ENCODE assay signal across 9 cellular contexts in genomic region chr19:6425732-6426686, GRCh38. TPM values are rescaled to one million over a fixed set of nuclear protein-coding genes. Genes with fewer than 3 reads are reported as not detected.
DNase-seq lines count a peak whose midpoint lies in the region; ATAC-seq and TF ChIP-seq lines count a peak whose summit lies in the region.
"Had no signal": no experiment of that assay in that cellular context is flagged by ENCODE, and none has a peak within 500 bp of the region (broad histone marks: within the 10 kb centered on the region; RNA-seq: fewer than 3 reads in every experiment).

No MANE protein-coding gene starts in this region.

- POLR2A ChIA-PET in activated CD4-positive, alpha-beta T cell treated with anti-CD3 and anti-CD28 coated beads, Interleukin-2, amount 10 ng/mL, durations not matched to agents 7 days and 5 days (lab: Charles Lee): no interaction called here

- peaks cover 6% of the 10 kb centered on the region for H3K36me3 ChIP-seq in cardiac muscle cell
- peaks cover 24% of the 10 kb centered on the region for H3K36me3 ChIP-seq in iPS-20b (ENCODE audit: insufficient read depth, low read depth, low read length)
- no peaks in the 10 kb centered on the region for H3K36me3 ChIP-seq in testis (ENCODE audit: low read depth, missing control alignments)

- CTCF ChIA-PET in activated CD4-positive, alpha-beta T cell treated with anti-CD3 and anti-CD28 coated beads, Interleukin-2, amount 10 ng/mL, durations not matched to agents 7 days and 5 days (lab: Charles Lee): interaction anchor here (0.6 to 1.1 kb wide), 8 partner anchors 22 to 1230 kb away, joined by 3 to 4 read pairs (median 3); partner anchors contain the start of gene GTF2F1

- intact Hi-C loops in Right ventricle myocardium superior (cut with DNase I) (no loop called here), testis (cut with DNase I; ENCODE audit: low total_unique reads) (loop anchor here (5.0 kb wide), 1 partner anchor 34 kb away; the partner anchor contains the start of gene GTF2F1)

- H3K4me1 Mint-ChIP-seq in activated CD4-positive, alpha-beta T cell treated with anti-CD3 and anti-CD28 coated beads, Interleukin-2, amount 10 ng/mL, durations not matched to agents 7 days and 5 days: peaks cover 41% of the 10 kb centered on the region

- WGBS in testis, 2 donors: 72 to 73% methylated on average over 21 to 23 of the region's 23 CpGs

- DNase-seq in cardiac muscle cell (ENCODE audit: low read depth in 1 of 2, low spot score in 1 of 2): no peak
- DNase-seq in Right ventricle myocardium superior: no peak
- DNase-seq in activated CD4-positive, alpha-beta T cell treated with anti-CD3 and anti-CD28 coated beads, Interleukin-2, amount 10 ng/mL, durations not matched to agents 7 days and 5 days: no peak
- DNase-seq in testis: no peak
- DNase-seq in amniotic stem cell (lab: John Stamatoyannopoulos, UW): no peak
- no peak for DNase-seq in OCI-M2 (lab: John Stamatoyannopoulos, UW; ENCODE audit: unreplicated experiment)
- DNase-seq in NOMO-1 treated with dmso at 0.1 percent for 144 hours (lab: John Stamatoyannopoulos, UW; ENCODE audit: unreplicated experiment): no peak

- H3K27ac Mint-ChIP-seq in activated CD4-positive, alpha-beta T cell treated with anti-CD3 and anti-CD28 coated beads, Interleukin-2, amount 10 ng/mL, durations not matched to agents 7 days and 5 days: peak overlapping the region; percentile 94

- H3K4me3 ChIP-seq in cardiac muscle cell (no peak overlapping the region), iPS-20b (ENCODE audit: low read length) (peak overlapping the region; percentile 35; the same call in 1 of the 2 replicates), testis (peak overlapping the region in 1 of 2 donors; percentile 44)

- no peaks in the 10 kb centered on the region for H3K9me3 ChIP-seq in cardiac muscle cell (ENCODE audit: low read depth)
- H3K9me3 ChIP-seq in iPS-20b (ENCODE audit: insufficient read depth, low read depth, low read length): peaks cover 6% of the 10 kb centered on the region; the same call in 1 of the 2 replicates
- no peaks in the 10 kb centered on the region for H3K9me3 ChIP-seq in testis

- H3K4me1 ChIP-seq in cardiac muscle cell (ENCODE audit: low read depth) (peaks cover 11% of the 10 kb centered on the region), iPS-20b (ENCODE audit: insufficient read depth, low read length) (0 out of 2 replicates have a peak, but pooled peaks cover 2% of the 10 kb centered on the region), testis (peaks cover 16% of the 10 kb centered on the region)

- H3K9me3 Mint-ChIP-seq in activated CD4-positive, alpha-beta T cell treated with anti-CD3 and anti-CD28 coated beads, Interleukin-2, amount 10 ng/mL, durations not matched to agents 7 days and 5 days: no peaks in the 10 kb centered on the region

- TF ChIP-seq CTCF in cardiac muscle cell (IDR thresholded peaks at IDR 0.05; ENCODE audit: low read depth, low read length) (no peak), testis (IDR thresholded peaks at IDR 0.05) (peak in 1 of 3 experiments; percentile 11)

- H3K4me3 Mint-ChIP-seq in activated CD4-positive, alpha-beta T cell treated with anti-CD3 and anti-CD28 coated beads, Interleukin-2, amount 10 ng/mL, durations not matched to agents 7 days and 5 days: peak overlapping the region; percentile 73

- no peaks in the 10 kb centered on the region for H3K27me3 Mint-ChIP-seq in activated CD4-positive, alpha-beta T cell treated with anti-CD3 and anti-CD28 coated beads, Interleukin-2, amount 10 ng/mL, durations not matched to agents 7 days and 5 days

- H3K27me3 ChIP-seq in cardiac muscle cell (peaks cover 9% of the 10 kb centered on the region), iPS-20b (ENCODE audit: insufficient read depth, low read length) (peaks cover 12% of the 10 kb centered on the region), testis (no peaks in the 10 kb centered on the region)

- H3K27ac ChIP-seq in cardiac muscle cell (peak overlapping the region; percentile 88), iPS-20b (ENCODE audit: low read length) (no peak overlapping the region), testis (peak overlapping the region; percentile 53 to 87)

- peak overlapping the region; percentile 44; the same call in 1 of the 2 replicates for H3K9ac ChIP-seq in iPS-20b (ENCODE audit: low read depth, low read length)

- ATAC-seq in Right ventricle myocardium superior (ENCODE audit: poor library complexity): no peak

- H3K36me3 Mint-ChIP-seq in activated CD4-positive, alpha-beta T cell treated with anti-CD3 and anti-CD28 coated beads, Interleukin-2, amount 10 ng/mL, durations not matched to agents 7 days and 5 days (ENCODE audit: low read depth): peaks cover 13% of the 10 kb centered on the region

- TF ChIP-seq POLR2A in testis (IDR thresholded peaks at IDR 0.05): no peak

RNA-seq across cellular contexts. Expression of gene KHSRP, which starts 1.4 kb away (rescaled TPM):
- total RNA-seq in cardiac muscle cell: 237 and 320 TPM in 2 replicates
- polyA plus RNA-seq in cardiac muscle cell: 262 and 350 TPM in 2 replicates
- total RNA-seq in Right ventricle myocardium superior: 80.8 TPM
- total RNA-seq in activated CD4-positive, alpha-beta T cell treated with anti-CD3 and anti-CD28 coated beads, Interleukin-2, amount 10 ng/mL, durations not matched to agents 7 days and 5 days: 100 to 1,000 TPM; 301 to 308 TPM
- 100 to 1,000 TPM; 279 to 336 TPM for total RNA-seq in testis
- 358 TPM for polyA plus RNA-seq in testis (ENCODE audit: insufficient read depth, low read depth, low replicate concordance)

RNA-seq across cellular contexts. Expression of gene SLC25A41, which starts 7.6 kb away (rescaled TPM):
- total RNA-seq in cardiac muscle cell (1.0 and 1.9 TPM in 2 replicates), Right ventricle myocardium superior (not detected), testis (1 to 10 TPM; 3.2 to 3.9 TPM)
- polyA plus RNA-seq in cardiac muscle cell (0.96 and 1.7 TPM in 2 replicates), testis (ENCODE audit: insufficient read depth, low read depth, low replicate concordance) (7.6 TPM)
- total RNA-seq in activated CD4-positive, alpha-beta T cell treated with anti-CD3 and anti-CD28 coated beads, Interleukin-2, amount 10 ng/mL, durations not matched to agents 7 days and 5 days: under 1 TPM; 0.42 to 0.55 TPM
- total RNA-seq: subcutaneous adipose tissue had no signal

RNA-seq across cellular contexts. Expression of gene GTF2F1, which starts 33.0 kb away (rescaled TPM):
- 81.3 and 96.7 TPM in 2 replicates for total RNA-seq in cardiac muscle cell
- polyA plus RNA-seq in cardiac muscle cell: 37.7 and 43.0 TPM in 2 replicates
- total RNA-seq in Right ventricle myocardium superior: 30.5 TPM
- 10 to 100 TPM; 61.4 to 67.7 TPM for total RNA-seq in activated CD4-positive, alpha-beta T cell treated with anti-CD3 and anti-CD28 coated beads, Interleukin-2, amount 10 ng/mL, durations not matched to agents 7 days and 5 days
- total RNA-seq in testis: 10 to 100 TPM; 78.1 to 81.1 TPM
- 122 TPM for polyA plus RNA-seq in testis (ENCODE audit: insufficient read depth, low read depth, low replicate concordance)

RNA-seq across cellular contexts. Expression of gene SLC25A23, which starts 33.6 kb away (rescaled TPM):
- total RNA-seq in cardiac muscle cell (157 and 207 TPM in 2 replicates), Right ventricle myocardium superior (87.0 TPM), testis (10 to 100 TPM; 34.3 to 38.5 TPM)
- polyA plus RNA-seq in cardiac muscle cell (125 and 143 TPM in 2 replicates), testis (ENCODE audit: insufficient read depth, low read depth, low replicate concordance) (26.9 TPM)
- total RNA-seq in activated CD4-positive, alpha-beta T cell treated with anti-CD3 and anti-CD28 coated beads, Interleukin-2, amount 10 ng/mL, durations not matched to agents 7 days and 5 days: 10 to 100 TPM; 19.4 to 24.8 TPM

RNA-seq across cellular contexts. Expression of gene CRB3, which starts 38.1 kb away (rescaled TPM):
- total RNA-seq in cardiac muscle cell: 0.99 and 2.9 TPM in 2 replicates
- 1.1 and 2.6 TPM in 2 replicates for polyA plus RNA-seq in cardiac muscle cell
- total RNA-seq in Right ventricle myocardium superior: not detected
- total RNA-seq in activated CD4-positive, alpha-beta T cell treated with anti-CD3 and anti-CD28 coated beads, Interleukin-2, amount 10 ng/mL, durations not matched to agents 7 days and 5 days: under 1 TPM; 0.33 to 0.64 TPM
- 1 to 10 TPM; 1.2 to 2.0 TPM for total RNA-seq in testis
- 2.3 TPM for polyA plus RNA-seq in testis (ENCODE audit: insufficient read depth, low read depth, low replicate concordance)
